In genomic region chr7:4707134-4707651, GRCh38 we compare ENCODE assay signal across 12 cellular contexts. TPM values are rescaled to one million over a fixed set of nuclear protein-coding genes. Genes with fewer than 3 reads are reported as not detected.
DNase-seq lines count a peak whose midpoint lies in the region; ATAC-seq and TF ChIP-seq lines count a peak whose summit lies in the region.
"Had no signal": no experiment of that assay in that cellular context is flagged by ENCODE, and none has a peak within 500 bp of the region (broad histone marks: within the 10 kb centered on the region; RNA-seq: fewer than 3 reads in every experiment).

No MANE protein-coding gene starts in this region.

- peaks cover 12% of the 10 kb centered on the region for H3K4me1 ChIP-seq in psoas muscle
- H3K4me1 ChIP-seq in naive thymus-derived CD4-positive, alpha-beta T cell (ENCODE audit: control insufficient read depth in 2 of 2, insufficient read depth in 2 of 2, low read length in 2 of 2), result no peaks in the 10 kb centered on the region

- CTCF ChIA-PET in naive thymus-derived CD4-positive, alpha-beta T cell (lab: Charles Lee), result no interaction called here

- H3K27ac Mint-ChIP-seq in naive thymus-derived CD4-positive, alpha-beta T cell, result peak overlapping the region in 1 of 9 donors; percentile 60

- peaks cover 0 to 17% (median 7%) of the 10 kb centered on the region in 5 donors for H3K36me3 Mint-ChIP-seq in naive thymus-derived CD4-positive, alpha-beta T cell

- intact Hi-C loops in psoas muscle (cut with DNase I), result no loop called here
- intact Hi-C loops in naive thymus-derived CD4-positive, alpha-beta T cell (cut with micrococcal nuclease), result no loop called here

- H3K9me3 ChIP-seq in SK-N-MC (ENCODE audit: low read depth, low read length), result no peaks in the 10 kb centered on the region
- H3K9me3 ChIP-seq in psoas muscle, result no peaks in the 10 kb centered on the region
- no peaks in the 10 kb centered on the region for H3K9me3 ChIP-seq in naive thymus-derived CD4-positive, alpha-beta T cell (ENCODE audit: control insufficient read depth in 2 of 3, low read length in 3 of 3)
- H3K9me3 ChIP-seq: BLaER1 treated with 17β-estradiol and CSF1 and Interleukin-3, amounts not matched to agents 10 nM and 100 nM had no signal

- H3K9me3 Mint-ChIP-seq in naive thymus-derived CD4-positive, alpha-beta T cell, result peaks cover 0 to 2% (median 0%) of the 10 kb centered on the region in 11 donors

- H3K36me3 ChIP-seq in SK-N-MC (ENCODE audit: insufficient read depth, low read length) (peaks cover 9% of the 10 kb centered on the region; the same call in 1 of the 2 replicates), psoas muscle (ENCODE audit: insufficient read depth in 1 of 2, low read depth in 1 of 2) (no peaks in the 10 kb centered on the region)
- H3K36me3 ChIP-seq in naive thymus-derived CD4-positive, alpha-beta T cell (ENCODE audit: control insufficient read depth in 2 of 3, insufficient read depth in 3 of 3, low read length in 3 of 3), result peaks cover 0 to 16% (median 0%) of the 10 kb centered on the region in 3 experiments

- H3K4me3 ChIP-seq in SK-N-MC (peak overlapping the region; percentile 67), psoas muscle (no peak overlapping the region)
- H3K4me3 ChIP-seq in naive thymus-derived CD4-positive, alpha-beta T cell (ENCODE audit: low read length), result no peak overlapping the region
- H3K4me3 ChIP-seq: BLaER1 treated with 17β-estradiol and CSF1 and Interleukin-3, amounts not matched to agents 10 nM and 100 nM; coronary artery had no signal

- no peak for ATAC-seq in psoas muscle
- ATAC-seq in naive thymus-derived CD4-positive, alpha-beta T cell, result no peak

- DNase-seq in DMS153 (lab: John Stamatoyannopoulos, UW) (peak; percentile 82), SK-N-MC (ENCODE audit: low read depth, low spot score) (peak; percentile 30), iPS DF 19.7 (ENCODE audit: low read depth, low spot score) (peak; percentile 71), psoas muscle (no peak), AML-193 (lab: John Stamatoyannopoulos, UW) (no peak), hepatic stellate cell (ENCODE audit: low spot score) (no peak)
- no peak for DNase-seq in naive thymus-derived CD4-positive, alpha-beta T cell
- no peak for DNase-seq in effector CD4-positive, alpha-beta T cell
- DNase-seq: activated gamma-delta T cell, HCEC 1CT had no signal

- POLR2A ChIA-PET in naive thymus-derived CD4-positive, alpha-beta T cell (lab: Charles Lee), result no interaction called here

- H3K27me3 Mint-ChIP-seq in naive thymus-derived CD4-positive, alpha-beta T cell, result no peaks in the 10 kb centered on the region

- no peaks in the 10 kb centered on the region for H3K27me3 ChIP-seq in psoas muscle (ENCODE audit: insufficient read depth in 3 of 3, low read length in 2 of 3)
- H3K27me3 ChIP-seq in naive thymus-derived CD4-positive, alpha-beta T cell (ENCODE audit: control insufficient read depth in 2 of 2, insufficient read depth in 2 of 2, low read length in 2 of 2), result no peaks in the 10 kb centered on the region
- H3K27me3 ChIP-seq: BLaER1 treated with 17β-estradiol and CSF1 and Interleukin-3, amounts not matched to agents 10 nM and 100 nM had no signal

- H3K27ac ChIP-seq in SK-N-MC, result peak overlapping the region; percentile 86
- peak overlapping the region; percentile 31 for H3K27ac ChIP-seq in psoas muscle
- H3K27ac ChIP-seq in naive thymus-derived CD4-positive, alpha-beta T cell (ENCODE audit: low read depth, low read length), result no peak overlapping the region

- WGBS in psoas muscle, 3 donors, result 63 to 75% (median 67%) methylated on average over 21 of the region's 21 CpGs

- TF ChIP-seq CTCF in psoas muscle (IDR thresholded peaks at IDR 0.05), result no peak

- H3K4me1 Mint-ChIP-seq in naive thymus-derived CD4-positive, alpha-beta T cell, result peaks cover 6 to 70% (median 55%) of the 10 kb centered on the region in 7 donors

- H3K9ac ChIP-seq in SK-N-MC (ENCODE audit: insufficient read length), result peak overlapping the region; percentile 26

- H3K4me3 Mint-ChIP-seq in naive thymus-derived CD4-positive, alpha-beta T cell, result no peak overlapping the region

RNA-seq across cellular contexts. Expression of gene FOXK1, which starts 25.1 kb away (rescaled TPM):
- total RNA-seq in psoas muscle, result 10 to 100 TPM; 16.8 to 26.4 (median 21.5) TPM
- polyA plus RNA-seq in psoas muscle, result 1 to 10 TPM; 4.2 to 8.5 (median 8.3) TPM
- 10 to 100 TPM; 37.7 to 69.0 (median 56.9) TPM for total RNA-seq in naive thymus-derived CD4-positive, alpha-beta T cell
- polyA plus RNA-seq in naive thymus-derived CD4-positive, alpha-beta T cell, result 1 to 10 TPM; 3.6 to 6.6 TPM

Comparison
In these comparisons a context has a peak if more than half of its experiments do, and no peak if none do; other contexts are left out.
1. DNase-seq: peak in DMS153 (single experiment), SK-N-MC (single experiment) and iPS DF 19.7 (single experiment); none in psoas muscle (0 of 2), AML-193 (0 of 2), naive thymus-derived CD4-positive, alpha-beta T cell (0 of 9), effector CD4-positive, alpha-beta T cell (single experiment) and hepatic stellate cell (single experiment).